Comparison of ENCODE assay signal across 2 cellular contexts in genomic region chr19:1846517-1847205, GRCh38.
TF ChIP-seq lines count a peak whose summit lies in the region.

No MANE protein-coding gene starts in this region.

TF ChIP-seq in SK-N-SH, 30 proteins besides CTCF, POLR2A, EP300 and RAD21 (continued from another document):
- TF ChIP-seq REST (IDR thresholded peaks at IDR 0.05; ENCODE audit: low read depth, low read length) (no peak), NRF1 (IDR thresholded peaks at IDR 0.05; ENCODE audit: low read depth, low read length) (no peak), YY1 (IDR thresholded peaks at IDR 0.05; ENCODE audit: low read depth) (no peak), IRF3 (IDR thresholded peaks at IDR 0.05; ENCODE audit: low read depth, low read length) (no peak), USF1 (IDR thresholded peaks at IDR 0.05; ENCODE audit: borderline replicate concordance, low read depth) (no peak), PBX3 (IDR thresholded peaks at IDR 0.05) (no peak), NFIC (IDR thresholded peaks at IDR 0.05; ENCODE audit: borderline replicate concordance) (no peak), EZH2phosphoT487 (IDR thresholded peaks at IDR 0.05; ENCODE audit: borderline replicate concordance, low read depth) (no peak), CHD2 (IDR thresholded peaks at IDR 0.05; ENCODE audit: low read length, partially characterized antibody) (no peak), JUND (IDR thresholded peaks at IDR 0.05) (no peak), ELF1 (IDR thresholded peaks at IDR 0.05) (no peak), GABPA (IDR thresholded peaks at IDR 0.05; ENCODE audit: low read depth) (no peak), TCF12 (IDR thresholded peaks at IDR 0.05) (no peak), SMC3 (IDR thresholded peaks at IDR 0.05; ENCODE audit: low read depth, low read length) (no peak), ZBTB33 (IDR thresholded peaks at IDR 0.05; ENCODE audit: borderline replicate concordance, low read depth) (no peak), MAX (IDR thresholded peaks at IDR 0.05; ENCODE audit: low read depth) (no peak), SIN3A (IDR thresholded peaks at IDR 0.05; ENCODE audit: borderline replicate concordance, low read depth, low read length) (no peak), RCOR1 (IDR thresholded peaks at IDR 0.05; ENCODE audit: low read length) (no peak)

TF ChIP-seq in SK-N-SH treated with all-trans-retinoic acid at 6 μM for 48 hours, 23 proteins besides CTCF, POLR2A, EP300 and RAD21:
- TF ChIP-seq TSHZ2 (CRISPR knock-in tag; IDR thresholded peaks at IDR 0.05) (no peak), ZNF8 (CRISPR knock-in tag; IDR thresholded peaks at IDR 0.05) (no peak), BACH2 (CRISPR knock-in tag; IDR thresholded peaks at IDR 0.05; ENCODE audit: borderline replicate concordance) (no peak), CREB5 (CRISPR knock-in tag; IDR thresholded peaks at IDR 0.05; ENCODE audit: low read depth) (no peak)
